In the genomic region with DNA sequence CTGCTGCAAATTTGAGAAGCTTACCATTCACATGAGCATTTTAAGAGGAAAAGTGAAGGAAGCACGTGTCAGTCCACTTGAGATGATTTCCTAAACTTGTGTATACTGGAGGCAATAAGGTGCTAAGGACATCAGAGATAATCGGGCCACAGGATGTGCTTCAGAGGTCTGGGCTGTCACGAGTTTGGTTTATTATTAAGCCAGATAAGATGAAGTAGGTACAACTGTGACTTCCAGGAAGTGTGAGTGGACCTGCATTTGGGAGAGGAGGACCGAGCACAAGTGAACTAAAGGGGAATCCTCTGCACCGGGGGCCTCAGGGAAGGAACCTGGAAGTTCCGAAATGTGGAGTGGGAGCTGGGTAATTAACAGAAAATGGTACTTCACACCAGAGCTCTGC, we compare ENCODE assay signal across 8 cellular contexts. TPM values are rescaled to one million over a fixed set of nuclear protein-coding genes. Genes with fewer than 3 reads are reported as not detected.
DNase-seq lines count a peak whose midpoint lies in the region; ATAC-seq and TF ChIP-seq lines count a peak whose summit lies in the region.

No MANE protein-coding gene starts in this region.

- TF ChIP-seq POLR2A in upper lobe of left lung (IDR thresholded peaks at IDR 0.05), result no peak

- WGBS in heart right ventricle, 2 donors, result 28 to 31% methylated on average over 6 of the region's 6 CpGs
- WGBS in upper lobe of left lung, 2 donors, result 8 to 11% methylated on average over 6 of the region's 6 CpGs

- H3K4me3 Mint-ChIP-seq in activated T-helper 2 cell treated with anti-CD3 and anti-CD28 coated beads, Interferon-gamma antibody, Interleukin-2, Interleukin-4, amounts not matched to agents 10 μg/mL and 5 μg/mL and 100 μg/mL, durations not matched to agents 14 hours and 24 hours and 36 hours (ENCODE audit: low read depth), result no peak overlapping the region

- no peak for DNase-seq in heart right ventricle
- DNase-seq in cardiac septum (ENCODE audit: low spot score), result no peak
- peak; percentile 33 for DNase-seq in NCI-H146 (lab: John Stamatoyannopoulos, UW)
- no peak for DNase-seq in kidney epithelial cell (ENCODE audit: low read depth)
- peak in 1 of 2 donors; percentile 25 for DNase-seq in upper lobe of left lung
- DNase-seq in NCI-H1930 (lab: John Stamatoyannopoulos, UW), result no peak
- no peak for DNase-seq in activated T-helper 2 cell treated with anti-CD3 and anti-CD28 coated beads, Interferon-gamma antibody, Interleukin-2, Interleukin-4, amounts not matched to agents 10 μg/mL and 5 μg/mL and 100 μg/mL, durations not matched to agents 14 hours and 24 hours and 36 hours (ENCODE audit: low spot score)
- DNase-seq in D341Med (ENCODE audit: low spot score), result no peak

- TF ChIP-seq CTCF in heart right ventricle (IDR thresholded peaks at IDR 0.05) (no peak), kidney epithelial cell (IDR thresholded peaks at IDR 0.05; ENCODE audit: insufficient read depth, low read length, poor library complexity, severe bottlenecking) (no peak), upper lobe of left lung (IDR thresholded peaks at IDR 0.05) (no peak)

- H3K4me1 ChIP-seq in heart right ventricle (peaks cover 0 to 33% (median 16%) of the 10 kb centered on the region in 9 donors), upper lobe of left lung (peaks cover 16 to 46% (median 22%) of the 10 kb centered on the region in 4 donors)

- peak in 1 of 4 donors; percentile 29 for TF ChIP-seq EP300 in upper lobe of left lung (IDR thresholded peaks at IDR 0.05)

- H3K27me3 Mint-ChIP-seq in activated T-helper 2 cell treated with anti-CD3 and anti-CD28 coated beads, Interferon-gamma antibody, Interleukin-2, Interleukin-4, amounts not matched to agents 10 μg/mL and 5 μg/mL and 100 μg/mL, durations not matched to agents 14 hours and 24 hours and 36 hours (ENCODE audit: low read depth), result peaks cover 54% of the 10 kb centered on the region

- H3K27ac ChIP-seq in heart right ventricle, result no peak overlapping the region
- H3K27ac ChIP-seq in upper lobe of left lung, result peak overlapping the region in 2 of 4 donors; percentile 54 to 84

- H3K27me3 ChIP-seq in heart right ventricle, result peaks cover 0 to 75% (median 20%) of the 10 kb centered on the region in 7 donors
- H3K27me3 ChIP-seq in kidney epithelial cell (ENCODE audit: control insufficient read depth, insufficient read depth, low read length), result peaks cover 6% of the 10 kb centered on the region
- peaks cover 0 to 17% (median 5%) of the 10 kb centered on the region in 4 donors for H3K27me3 ChIP-seq in upper lobe of left lung

- ATAC-seq in heart right ventricle, result no peak
- no peak for ATAC-seq in upper lobe of left lung (ENCODE audit: low FRiP score in 2 of 2)

- H3K4me3 ChIP-seq in heart right ventricle, result peak overlapping the region in 7 of 10 donors; percentile 56 to 86 (median 73)
- H3K4me3 ChIP-seq in kidney epithelial cell (ENCODE audit: low read depth, low read length), result peak overlapping the region; percentile 54
- H3K4me3 ChIP-seq in upper lobe of left lung, result peak overlapping the region in 3 of 4 donors; percentile 52 to 71 (median 60)

- H3K9me3 Mint-ChIP-seq in activated T-helper 2 cell treated with anti-CD3 and anti-CD28 coated beads, Interferon-gamma antibody, Interleukin-2, Interleukin-4, amounts not matched to agents 10 μg/mL and 5 μg/mL and 100 μg/mL, durations not matched to agents 14 hours and 24 hours and 36 hours, result no peaks in the 10 kb centered on the region

- H3K27ac Mint-ChIP-seq in activated T-helper 2 cell treated with anti-CD3 and anti-CD28 coated beads, Interferon-gamma antibody, Interleukin-2, Interleukin-4, amounts not matched to agents 10 μg/mL and 5 μg/mL and 100 μg/mL, durations not matched to agents 14 hours and 24 hours and 36 hours, result no peak overlapping the region

- peaks cover 12% of the 10 kb centered on the region for H3K4me1 Mint-ChIP-seq in activated T-helper 2 cell treated with anti-CD3 and anti-CD28 coated beads, Interferon-gamma antibody, Interleukin-2, Interleukin-4, amounts not matched to agents 10 μg/mL and 5 μg/mL and 100 μg/mL, durations not matched to agents 14 hours and 24 hours and 36 hours (ENCODE audit: low read depth)

- H3K36me3 Mint-ChIP-seq in activated T-helper 2 cell treated with anti-CD3 and anti-CD28 coated beads, Interferon-gamma antibody, Interleukin-2, Interleukin-4, amounts not matched to agents 10 μg/mL and 5 μg/mL and 100 μg/mL, durations not matched to agents 14 hours and 24 hours and 36 hours (ENCODE audit: low read depth), result no peaks in the 10 kb centered on the region

- intact Hi-C loops in heart right ventricle (cut with DNase I) (loop anchor here in 8 of 10 donors (2.0 to 10.0 kb wide), 5 partner anchors 141 to 955 kb away; no protein-coding TSS in a partner anchor), cardiac septum (cut with DNase I) (loop anchor here (5.0 kb wide), 2 partner anchors 37 to 952 kb away; no protein-coding TSS in a partner anchor)
- intact Hi-C loops in activated T-helper 2 cell treated with anti-CD3 and anti-CD28 coated beads, Interferon-gamma antibody, Interleukin-2, Interleukin-4, amounts not matched to agents 10 μg/mL and 5 μg/mL and 100 μg/mL, durations not matched to agents 14 hours and 24 hours and 36 hours (cut with micrococcal nuclease), result loop anchor here (5.0 kb wide), 2 partner anchors 653 to 952 kb away; no protein-coding TSS in a partner anchor

- H3K9me3 ChIP-seq in heart right ventricle (no peaks in the 10 kb centered on the region), upper lobe of left lung (no peaks in the 10 kb centered on the region)

- H3K36me3 ChIP-seq in heart right ventricle (no peaks in the 10 kb centered on the region), kidney epithelial cell (ENCODE audit: control insufficient read depth, insufficient read depth, low read length) (no peaks in the 10 kb centered on the region), upper lobe of left lung (no peaks in the 10 kb centered on the region)

RNA-seq across cellular contexts. Expression of gene SAMD5, which starts 1.4 kb away (rescaled TPM):
- total RNA-seq in heart right ventricle (1 to 10 TPM in 4 of 10 donors, under 1 TPM in 6; 0.34 to 1.9 (median 0.85) TPM), cardiac septum (3.0 TPM), kidney epithelial cell (4.9 and 6.1 TPM in 2 replicates), upper lobe of left lung (10 to 100 TPM in 1 of 6 donors, 1 to 10 TPM in 5; 4.1 to 10.8 (median 5.6) TPM)
- under 1 TPM; 0.30 to 0.37 TPM for polyA plus RNA-seq in heart right ventricle
- total RNA-seq in activated T-helper 2 cell treated with anti-CD3 and anti-CD28 coated beads, Interferon-gamma antibody, Interleukin-2, Interleukin-4, amounts not matched to agents 10 μg/mL and 5 μg/mL and 100 μg/mL, durations not matched to agents 14 hours and 24 hours and 36 hours, result 0.48 and 0.67 TPM in 2 replicates
